Comparison of ENCODE assay signal across 9 cellular contexts in the genomic region with DNA sequence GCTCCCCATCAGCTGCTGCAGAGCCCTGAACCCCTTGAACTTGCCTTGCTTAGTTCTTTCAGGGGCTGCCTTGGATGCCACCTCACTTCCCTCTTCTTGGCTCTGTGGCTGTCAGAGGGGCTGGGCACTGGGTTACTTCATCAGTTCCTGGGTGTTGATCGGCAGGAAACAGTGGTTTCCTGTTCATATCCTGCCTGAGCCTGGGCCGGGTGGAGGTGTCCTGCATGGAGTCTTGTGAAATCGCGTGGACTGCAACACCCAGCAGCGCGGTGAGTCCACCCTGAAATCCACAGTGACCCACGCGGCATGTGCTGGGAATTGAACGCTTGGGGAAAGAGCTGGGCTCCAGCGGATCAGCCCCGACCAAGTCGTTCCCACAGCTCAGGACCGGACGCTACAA.
A peak's percentile ranks its signal among the peaks of the same experiment; 100 is the strongest.
DNase-seq lines count a peak whose midpoint lies in the region; ATAC-seq, FAIRE-seq and TF ChIP-seq lines count a peak whose summit lies in the region.
"Had no signal": no experiment of that assay in that cellular context is flagged by ENCODE, and none has a peak within 500 bp of the region (broad histone marks: within the 10 kb centered on the region; RNA-seq: fewer than 3 reads in every experiment).

No MANE protein-coding gene starts in this region.

- H3K36me3 ChIP-seq in HAP-1 (replicated peaks): no peaks in the 10 kb centered on the region

- H3K4me1 Mint-ChIP-seq in activated naive CD4-positive, alpha-beta T cell treated with anti-CD3 and anti-CD28 coated beads, Interleukin-2, amount 50 U/mL, for 24 hours: peaks cover 47% of the 10 kb centered on the region

- H3K4me3 Mint-ChIP-seq in activated naive CD4-positive, alpha-beta T cell treated with anti-CD3 and anti-CD28 coated beads, Interleukin-2, amount 50 U/mL, for 24 hours: peak overlapping the region; percentile 71
- H3K4me3 Mint-ChIP-seq: nephron had no signal

- no peaks in the 10 kb centered on the region for H3K36me3 Mint-ChIP-seq in activated naive CD4-positive, alpha-beta T cell treated with anti-CD3 and anti-CD28 coated beads, Interleukin-2, amount 50 U/mL, for 24 hours

- FAIRE-seq in GM12891 (lab: Jason Lieb, UNC): no peak

- no peaks in the 10 kb centered on the region for H3K9me3 ChIP-seq in HAP-1

- H3K9me3 Mint-ChIP-seq in activated naive CD4-positive, alpha-beta T cell treated with anti-CD3 and anti-CD28 coated beads, Interleukin-2, amount 50 U/mL, for 24 hours: no peaks in the 10 kb centered on the region
- H3K9me3 Mint-ChIP-seq: nephron had no signal

- DNase-seq in Daoy (ENCODE audit: low read depth): peak; percentile 52
- peak; percentile 65 for DNase-seq in NOMO-1 treated with DMSO at 0.1 percent for 48 hours (lab: John Stamatoyannopoulos, UW; ENCODE audit: unreplicated experiment)
- DNase-seq in mucosa of gallbladder (ENCODE audit: low spot score): peak; percentile 31
- no peak for DNase-seq in GM12891 (ENCODE audit: insufficient read length, low spot score)
- no peak for DNase-seq in HUDEP-2 (lab: John Stamatoyannopoulos, UW; ENCODE audit: unreplicated experiment in 76 of 76)
- DNase-seq in HAP-1 (ENCODE audit: low spot score in 2 of 2): no peak

- H3K27ac Mint-ChIP-seq in activated naive CD4-positive, alpha-beta T cell treated with anti-CD3 and anti-CD28 coated beads, Interleukin-2, amount 50 U/mL, for 24 hours: peak overlapping the region; percentile 79
- H3K27ac Mint-ChIP-seq: nephron had no signal

- H3K27me3 Mint-ChIP-seq in activated naive CD4-positive, alpha-beta T cell treated with anti-CD3 and anti-CD28 coated beads, Interleukin-2, amount 50 U/mL, for 24 hours: no peaks in the 10 kb centered on the region

- ATAC-seq in HG03457 (IDR thresholded peaks at IDR 0.05; ENCODE audit: unreplicated experiment): no peak

- no peaks in the 10 kb centered on the region for H3K27me3 ChIP-seq in HAP-1 (ENCODE audit: low read depth)

- TF ChIP-seq POLR2A in GM12891 (IDR thresholded peaks at IDR 0.05; ENCODE audit: low read depth, low read length): no peak

- H3K4me1 ChIP-seq in HAP-1: no peaks in the 10 kb centered on the region

- in situ Hi-C loops in HAP-1 (cut with MboI; ENCODE audit: low sequenced_read_pairs): loop anchor here (10.0 kb wide), 1 partner anchor 1839 kb away; no protein-coding TSS in a partner anchor

- H3K4me3 ChIP-seq in HAP-1: no peak overlapping the region

TF ChIP-seq in GM12891, 5 proteins besides CTCF, POLR2A, EP300 and RAD21:
- TF ChIP-seq TAF1 (IDR thresholded peaks at IDR 0.05; ENCODE audit: low read depth, low read length): no peak
- TF ChIP-seq PAX5 (IDR thresholded peaks at IDR 0.05; ENCODE audit: insufficient read depth, low read length, severe bottlenecking): no peak
- no peak for TF ChIP-seq POU2F2 (IDR thresholded peaks at IDR 0.05; ENCODE audit: low read depth, low read length)
- no peak for TF ChIP-seq SPI1 (IDR thresholded peaks at IDR 0.05; ENCODE audit: low read depth, low read length)
- no peak for TF ChIP-seq POLR2AphosphoS5 (IDR thresholded peaks at IDR 0.05; ENCODE audit: low read depth, low read length)

Comparison
In these comparisons a context has a peak if more than half of its experiments do, and no peak if none do; other contexts are left out.
1. DNase-seq: peak in Daoy (single experiment), NOMO-1 treated with DMSO at 0.1 percent for 48 hours (single experiment) and mucosa of gallbladder (single experiment); none in GM12891 (single experiment), HUDEP-2 (0 of 76) and HAP-1 (0 of 2).